Comparison of ENCODE assay signal across 18 cellular contexts in genomic region chr17:75356260-75356937, GRCh38. TPM values are rescaled to one million over a fixed set of nuclear protein-coding genes. Genes with fewer than 3 reads are reported as not detected.
DNase-seq lines count a peak whose midpoint lies in the region; ATAC-seq and TF ChIP-seq lines count a peak whose summit lies in the region.
"Had no signal": no experiment of that assay in that cellular context is flagged by ENCODE, and none has a peak within 500 bp of the region (broad histone marks: within the 10 kb centered on the region; RNA-seq: fewer than 3 reads in every experiment).

No MANE protein-coding gene starts in this region.

- intact Hi-C loops in natural killer cell (cut with micrococcal nuclease) (no loop called here), thyroid gland (cut with DNase I) (no loop called here)
- intact Hi-C loops in activated T-helper 1 cell treated with anti-CD3 and anti-CD28 coated beads, Interleukin-12 subunit alpha, Interleukin-12 subunit beta, Interleukin-2, Interleukin-4 antibody, amounts not matched to agents 30 ng/mL and 10 ng/mL and 1 ng/mL, durations not matched to agents 14 hours and 24 hours and 36 hours (cut with micrococcal nuclease) = no loop called here

- no peaks in the 10 kb centered on the region for H3K27me3 ChIP-seq in liver (ENCODE audit: control insufficient read depth in 4 of 4, insufficient read depth in 4 of 4, low read length in 3 of 4)
- no peaks in the 10 kb centered on the region for H3K27me3 ChIP-seq in thyroid gland
- H3K27me3 ChIP-seq: stomach had no signal

- H3K27ac ChIP-seq in liver (ENCODE audit: low read depth in 1 of 2, low read length in 2 of 2) = no peak overlapping the region
- H3K27ac ChIP-seq in thyroid gland = no peak overlapping the region
- H3K27ac ChIP-seq: GM23248, WERI-Rb-1 had no signal

- H3K36me3 ChIP-seq in liver (ENCODE audit: control insufficient read depth in 4 of 4, insufficient read depth in 3 of 4, low read depth in 1 of 4, low read length in 3 of 4) (peaks cover 0 to 3% (median 0%) of the 10 kb centered on the region in 4 donors), thyroid gland (no peaks in the 10 kb centered on the region)
- H3K36me3 ChIP-seq: stomach, WERI-Rb-1 had no signal

- H3K4me3 Mint-ChIP-seq in natural killer cell treated with Interleukin-12 subunit alpha and Interleukin-12 subunit beta and Interleukin-15 and Interleukin-18, amount 100 ng/mL, for 72 hours = no peak overlapping the region
- H3K4me3 Mint-ChIP-seq in natural killer cell = no peak overlapping the region
- peak overlapping the region; percentile 9 for H3K4me3 Mint-ChIP-seq in activated T-helper 1 cell treated with anti-CD3 and anti-CD28 coated beads, Interleukin-12 subunit alpha, Interleukin-12 subunit beta, Interleukin-2, Interleukin-4 antibody, amounts not matched to agents 30 ng/mL and 10 ng/mL and 1 ng/mL, durations not matched to agents 14 hours and 24 hours and 36 hours
- H3K4me3 Mint-ChIP-seq: neural crest cell had no signal

- TF ChIP-seq CTCF in natural killer cell (IDR thresholded peaks at IDR 0.05) (no peak), liver (IDR thresholded peaks at IDR 0.05; ENCODE audit: low read depth, low read length, missing input control) (no peak), thyroid gland (IDR thresholded peaks at IDR 0.05) (no peak)

- H3K36me3 Mint-ChIP-seq in natural killer cell treated with Interleukin-12 subunit alpha and Interleukin-12 subunit beta and Interleukin-15 and Interleukin-18, amount 100 ng/mL, for 72 hours = peaks cover 8% of the 10 kb centered on the region
- no peaks in the 10 kb centered on the region for H3K36me3 Mint-ChIP-seq in natural killer cell
- H3K36me3 Mint-ChIP-seq in activated T-helper 1 cell treated with anti-CD3 and anti-CD28 coated beads, Interleukin-12 subunit alpha, Interleukin-12 subunit beta, Interleukin-2, Interleukin-4 antibody, amounts not matched to agents 30 ng/mL and 10 ng/mL and 1 ng/mL, durations not matched to agents 14 hours and 24 hours and 36 hours (ENCODE audit: low read depth) = peaks cover 17% of the 10 kb centered on the region

- H3K4me1 ChIP-seq in liver (ENCODE audit: control insufficient read depth in 4 of 4, insufficient read depth in 4 of 4, low read length in 3 of 4) (peaks cover 0 to 12% (median 9%) of the 10 kb centered on the region in 4 donors), thyroid gland (peaks cover 23 to 31% of the 10 kb centered on the region in 2 donors)

- 68% methylated on average over 9 of the region's 9 CpGs for WGBS in liver
- 81 to 83% methylated on average over 9 of the region's 9 CpGs for WGBS in thyroid gland, 2 donors

- peak overlapping the region; percentile 4 to 28 for H3K27ac Mint-ChIP-seq in natural killer cell treated with Interleukin-12 subunit alpha and Interleukin-12 subunit beta and Interleukin-15 and Interleukin-18, amount 100 ng/mL, for 72 hours
- peak overlapping the region in 1 of 2 donors; percentile 1 for H3K27ac Mint-ChIP-seq in natural killer cell
- H3K27ac Mint-ChIP-seq in activated T-helper 1 cell treated with anti-CD3 and anti-CD28 coated beads, Interleukin-12 subunit alpha, Interleukin-12 subunit beta, Interleukin-2, Interleukin-4 antibody, amounts not matched to agents 30 ng/mL and 10 ng/mL and 1 ng/mL, durations not matched to agents 14 hours and 24 hours and 36 hours = peak overlapping the region; percentile 40

- ATAC-seq in natural killer cell treated with Interleukin-12 subunit alpha and Interleukin-12 subunit beta and Interleukin-15 and Interleukin-18, amount 100 ng/mL, for 72 hours = no peak
- ATAC-seq in natural killer cell = no peak
- ATAC-seq in GM19395 (IDR thresholded peaks at IDR 0.05; ENCODE audit: unreplicated experiment) = no peak

- no peak for TF ChIP-seq POLR2A in thyroid gland (IDR thresholded peaks at IDR 0.05)

- DNase-seq in natural killer cell treated with Interleukin-12 subunit alpha and Interleukin-12 subunit beta and Interleukin-15 and Interleukin-18, amount 100 ng/mL, for 72 hours (ENCODE audit: low spot score) = no peak
- DNase-seq in natural killer cell = no peak
- no peak for DNase-seq in activated T-helper 1 cell treated with anti-CD3 and anti-CD28 coated beads, Interleukin-12 subunit alpha, Interleukin-12 subunit beta, Interleukin-2, Interleukin-4 antibody, amounts not matched to agents 30 ng/mL and 10 ng/mL and 1 ng/mL, durations not matched to agents 14 hours and 24 hours and 36 hours (ENCODE audit: low spot score)
- DNase-seq in T1000 (lab: John Stamatoyannopoulos, UW) = no peak
- no peak for DNase-seq in thyroid gland
- no peak for DNase-seq in stimulated activated CD8-positive, alpha-beta memory T cell treated with anti-CD3 and anti-CD28 coated beads, Interleukin-4, amount 100 ng/mL, for 48 hours
- DNase-seq: effector CD8-positive, alpha-beta T cell; GM23248; IMR-90; MM.1S; NCI-H1694 treated with DMSO at 0.1 percent for 48 hours; NCI-H345; RPMI8226; stomach; WERI-Rb-1 had no signal

- peaks cover 38 to 40% of the 10 kb centered on the region in 2 donors for H3K4me1 Mint-ChIP-seq in natural killer cell treated with Interleukin-12 subunit alpha and Interleukin-12 subunit beta and Interleukin-15 and Interleukin-18, amount 100 ng/mL, for 72 hours (ENCODE audit: low read depth in 2 of 2)
- H3K4me1 Mint-ChIP-seq in natural killer cell = peaks cover 48 to 59% of the 10 kb centered on the region in 2 donors
- H3K4me1 Mint-ChIP-seq in activated T-helper 1 cell treated with anti-CD3 and anti-CD28 coated beads, Interleukin-12 subunit alpha, Interleukin-12 subunit beta, Interleukin-2, Interleukin-4 antibody, amounts not matched to agents 30 ng/mL and 10 ng/mL and 1 ng/mL, durations not matched to agents 14 hours and 24 hours and 36 hours (ENCODE audit: low read depth) = peaks cover 51% of the 10 kb centered on the region

- no peak for TF ChIP-seq RAD21 in liver (IDR thresholded peaks at IDR 0.05)

- H3K4me3 ChIP-seq in liver (ENCODE audit: low read depth in 1 of 3, low read length in 3 of 3) (no peak overlapping the region), thyroid gland (replicated peaks in 1 of 3) (no peak overlapping the region)
- H3K4me3 ChIP-seq: GM23248, stomach had no signal

- H3K9me3 Mint-ChIP-seq in natural killer cell treated with Interleukin-12 subunit alpha and Interleukin-12 subunit beta and Interleukin-15 and Interleukin-18, amount 100 ng/mL, for 72 hours = no peaks in the 10 kb centered on the region
- H3K9me3 Mint-ChIP-seq in natural killer cell = no peaks in the 10 kb centered on the region
- H3K9me3 Mint-ChIP-seq in activated T-helper 1 cell treated with anti-CD3 and anti-CD28 coated beads, Interleukin-12 subunit alpha, Interleukin-12 subunit beta, Interleukin-2, Interleukin-4 antibody, amounts not matched to agents 30 ng/mL and 10 ng/mL and 1 ng/mL, durations not matched to agents 14 hours and 24 hours and 36 hours = no peaks in the 10 kb centered on the region
- H3K9me3 Mint-ChIP-seq: neural crest cell had no signal

- no peaks in the 10 kb centered on the region for H3K27me3 Mint-ChIP-seq in natural killer cell treated with Interleukin-12 subunit alpha and Interleukin-12 subunit beta and Interleukin-15 and Interleukin-18, amount 100 ng/mL, for 72 hours
- no peaks in the 10 kb centered on the region for H3K27me3 Mint-ChIP-seq in natural killer cell (ENCODE audit: low read depth in 2 of 2)
- H3K27me3 Mint-ChIP-seq in activated T-helper 1 cell treated with anti-CD3 and anti-CD28 coated beads, Interleukin-12 subunit alpha, Interleukin-12 subunit beta, Interleukin-2, Interleukin-4 antibody, amounts not matched to agents 30 ng/mL and 10 ng/mL and 1 ng/mL, durations not matched to agents 14 hours and 24 hours and 36 hours (ENCODE audit: insufficient read depth) = no peaks in the 10 kb centered on the region

- no peak overlapping the region for H3K9ac ChIP-seq in liver (ENCODE audit: low read depth in 1 of 2, low read length in 2 of 2)
- H3K9ac ChIP-seq: GM23248 had no signal

- H3K9me3 ChIP-seq in liver (ENCODE audit: control insufficient read depth in 4 of 4, low read length in 3 of 4) (no peaks in the 10 kb centered on the region), thyroid gland (no peaks in the 10 kb centered on the region)
- H3K9me3 ChIP-seq: stomach had no signal

TF ChIP-seq in liver, 16 proteins besides CTCF, POLR2A, EP300 and RAD21 (continues in another document):
- TF ChIP-seq JUND (IDR thresholded peaks at IDR 0.05) = no peak
- TF ChIP-seq NR2F2 (IDR thresholded peaks at IDR 0.05) = peak; percentile 34
- no peak for TF ChIP-seq MAX (IDR thresholded peaks at IDR 0.05)

RNA-seq across cellular contexts. Expression of gene GRB2, which starts 49.1 kb away (rescaled TPM):
- total RNA-seq in natural killer cell treated with Interleukin-12 subunit alpha and Interleukin-12 subunit beta and Interleukin-15 and Interleukin-18, amount 100 ng/mL, for 72 hours = 100 to 1,000 TPM; 198 to 235 TPM
- total RNA-seq in natural killer cell (100 to 1,000 TPM; 115 to 142 (median 116) TPM), liver (10 to 100 TPM; 49.3 to 91.8 TPM), thyroid gland (100 to 1,000 TPM in 2 of 4 donors, 10 to 100 TPM in 2; 65.8 to 101 (median 97.3) TPM)
- 172 and 183 TPM in 2 replicates for total RNA-seq in activated T-helper 1 cell treated with anti-CD3 and anti-CD28 coated beads, Interleukin-12 subunit alpha, Interleukin-12 subunit beta, Interleukin-2, Interleukin-4 antibody, amounts not matched to agents 30 ng/mL and 10 ng/mL and 1 ng/mL, durations not matched to agents 14 hours and 24 hours and 36 hours
- 10 to 100 TPM; 36.0 to 49.9 TPM for polyA plus RNA-seq in liver
